In the genomic region with DNA sequence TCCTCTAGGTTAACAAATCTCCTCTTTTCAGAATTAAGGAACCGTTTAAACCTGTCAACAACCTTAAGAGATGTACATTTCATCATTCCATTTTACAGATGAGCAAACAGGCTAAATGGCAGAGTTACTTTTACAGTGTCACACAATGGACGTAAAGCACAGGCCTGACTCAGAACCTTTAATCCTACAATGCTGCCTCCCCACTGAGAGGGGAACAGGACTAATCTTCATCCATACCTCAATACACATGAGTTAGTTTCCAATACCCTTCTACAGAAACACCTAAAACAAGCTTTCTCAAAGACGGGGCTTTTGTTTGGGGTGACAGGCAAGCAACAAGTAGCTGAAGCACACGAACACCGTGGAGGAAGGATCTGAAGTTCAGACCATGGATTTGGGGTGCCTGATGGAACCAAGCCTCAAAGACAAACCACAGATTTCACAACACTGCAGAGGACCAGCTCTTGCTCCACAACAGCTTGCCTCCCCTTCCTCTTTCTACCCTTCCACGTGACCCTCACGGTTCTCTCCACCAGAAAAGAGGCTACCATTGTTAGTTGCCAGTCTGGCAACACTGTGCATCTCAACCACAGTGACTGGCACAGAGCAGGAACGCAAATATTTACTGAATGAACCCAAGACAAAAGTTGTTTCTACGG, we compare ENCODE assay signal across 8 cellular contexts. TPM values are rescaled to one million over a fixed set of nuclear protein-coding genes. Genes with fewer than 3 reads are reported as not detected.
DNase-seq lines count a peak whose midpoint lies in the region; ATAC-seq lines count a peak whose summit lies in the region.

No MANE protein-coding gene starts in this region.

- H3K36me3 ChIP-seq in rectal smooth muscle tissue (ENCODE audit: control insufficient read depth, insufficient read depth, low read length) = no peaks in the 10 kb centered on the region

- ATAC-seq in left cardiac atrium (peak in 1 of 2 donors; percentile 9), GM21723 (IDR thresholded peaks at IDR 0.05; ENCODE audit: unreplicated experiment) (no peak), GM19395 (IDR thresholded peaks at IDR 0.05; ENCODE audit: unreplicated experiment) (no peak)

- no peaks in the 10 kb centered on the region for H3K27me3 ChIP-seq in rectal smooth muscle tissue (ENCODE audit: control insufficient read depth, insufficient read depth, low read length)

- H3K27ac ChIP-seq in rectal smooth muscle tissue (ENCODE audit: low read depth, low read length) = no peak overlapping the region

- peak; percentile 8 for DNase-seq in DMS79 treated with DMSO at 0.1 percent for 48 hours (lab: John Stamatoyannopoulos, UW)
- no peak for DNase-seq in DMS79 (lab: John Stamatoyannopoulos, UW)
- DNase-seq in UCSD-AML1 (lab: John Stamatoyannopoulos, UW; ENCODE audit: unreplicated experiment) = peak; percentile 63
- DNase-seq in left cardiac atrium = peak; percentile 39
- no peak for DNase-seq in NCI-H128 (lab: John Stamatoyannopoulos, UW; ENCODE audit: unreplicated experiment)

- H3K4me3 ChIP-seq in rectal smooth muscle tissue (ENCODE audit: low read length) = peak overlapping the region; percentile 80

- intact Hi-C loops in left cardiac atrium (cut with DNase I) = loop anchor here in 1 of 2 donors (5.0 kb wide), 1 partner anchor 162 kb away; the partner anchor contains the start of gene TBC1D9B

- H3K4me1 ChIP-seq in rectal smooth muscle tissue (ENCODE audit: control insufficient read depth, insufficient read depth, low read length) = no peaks in the 10 kb centered on the region

- H3K9ac ChIP-seq in rectal smooth muscle tissue (ENCODE audit: low read length) = no peak overlapping the region

RNA-seq across cellular contexts. Expression of gene RNF130, which starts 1.8 kb away (rescaled TPM):
- 10 to 100 TPM; 45.6 to 67.2 TPM for total RNA-seq in left cardiac atrium

Comparison
In these comparisons a context has a peak if more than half of its experiments do, and no peak if none do; other contexts are left out.
1. DNase-seq: peak in DMS79 treated with DMSO at 0.1 percent for 48 hours (single experiment), UCSD-AML1 (single experiment) and left cardiac atrium (single experiment); none in DMS79 (single experiment) and NCI-H128 (single experiment).